In the genomic region with DNA sequence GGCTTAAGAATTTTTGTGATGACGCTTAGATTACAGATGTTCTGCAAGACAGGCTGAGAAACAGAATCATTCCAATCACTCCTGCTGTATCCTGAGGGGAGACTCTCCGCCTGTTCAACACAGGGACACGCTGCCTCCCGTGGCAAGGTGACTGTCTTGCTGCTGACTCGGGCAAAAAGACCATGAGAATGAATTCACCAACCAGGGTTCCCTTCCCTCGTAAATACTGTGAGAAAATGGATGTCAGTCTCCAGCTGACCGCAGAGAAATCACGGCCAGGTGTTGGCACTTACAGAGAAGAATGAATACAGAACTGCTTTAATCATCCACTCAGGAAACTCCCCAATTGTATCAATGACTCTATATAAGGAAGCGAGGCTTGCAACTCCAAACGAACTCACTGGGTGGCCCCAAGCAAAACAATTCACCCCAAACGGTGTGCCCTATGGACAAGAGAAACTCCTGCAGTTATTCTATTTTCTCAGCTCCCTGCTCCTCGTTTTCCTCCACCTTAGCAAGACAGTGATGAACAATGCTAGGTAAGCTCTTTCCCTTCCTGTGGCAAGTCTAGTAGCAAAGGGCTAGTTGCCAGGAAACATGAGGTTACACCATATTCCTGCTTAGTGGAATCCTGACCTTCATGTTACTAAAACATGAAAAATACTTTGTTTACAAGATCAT, we compare ENCODE assay signal across 8 cellular contexts. TPM values are rescaled to one million over a fixed set of nuclear protein-coding genes. Genes with fewer than 3 reads are reported as not detected.
A peak's percentile ranks its signal among the peaks of the same experiment; 100 is the strongest.
DNase-seq lines count a peak whose midpoint lies in the region; ATAC-seq and TF ChIP-seq lines count a peak whose summit lies in the region.

No MANE protein-coding gene starts in this region.

- H3K9me3 ChIP-seq in HCT116 (ENCODE audit: control insufficient read depth in 1 of 2, insufficient read depth in 1 of 2, low read depth in 1 of 2, low read length in 2 of 2), result no peaks in the 10 kb centered on the region
- no peaks in the 10 kb centered on the region for H3K9me3 ChIP-seq in endodermal cell (ENCODE audit: control insufficient read depth, low read length)
- no peaks in the 10 kb centered on the region for H3K9me3 ChIP-seq in neural progenitor cell (ENCODE audit: low read depth)

- no TSS peak for BruUV-seq in HCT116 (replicated peaks; lab: Mats Ljungman, UMichigan)

- peaks cover 59% of the 10 kb centered on the region for H3K4me1 Mint-ChIP-seq in endodermal cell
- peaks cover 52% of the 10 kb centered on the region for H3K4me1 Mint-ChIP-seq in neural progenitor cell

- H3K4me1 ChIP-seq in HCT116 (ENCODE audit: control insufficient read depth in 1 of 2, insufficient read depth in 2 of 2, low read length in 2 of 2), result peaks cover 0 to 13% of the 10 kb centered on the region in 2 experiments; a peak in 1 of 4 replicates
- H3K4me1 ChIP-seq in endodermal cell (ENCODE audit: control insufficient read depth, insufficient read depth, low read length), result peaks cover 3% of the 10 kb centered on the region
- peaks cover 53% of the 10 kb centered on the region for H3K4me1 ChIP-seq in neural progenitor cell

- intact Hi-C loops in HCT116 (cut with micrococcal nuclease), result loop anchor here (5.0 kb wide), 1 partner anchor 99 kb away; no protein-coding TSS in a partner anchor

- ATAC-seq in HCT116, result peak; percentile 74
- no peak for ATAC-seq in GM19467 (IDR thresholded peaks at IDR 0.05; ENCODE audit: unreplicated experiment)
- ATAC-seq in HG02571 (IDR thresholded peaks at IDR 0.05; ENCODE audit: unreplicated experiment), result no peak

- H3F3A ChIP-seq in neural progenitor cell (ENCODE audit: low read depth), result peaks cover 52% of the 10 kb centered on the region

- no peaks in the 10 kb centered on the region for H3K36me3 ChIP-seq in HCT116 (ENCODE audit: control insufficient read depth in 1 of 2, insufficient read depth in 2 of 2, low read length in 2 of 2)
- H3K36me3 ChIP-seq in endodermal cell (ENCODE audit: control insufficient read depth, insufficient read depth, low read length), result peaks cover 5% of the 10 kb centered on the region
- H3K36me3 ChIP-seq in neural progenitor cell, result no peaks in the 10 kb centered on the region

- H3K27ac Mint-ChIP-seq in endodermal cell (peak overlapping the region; percentile 86), neural progenitor cell (peak overlapping the region; percentile 10)

- TF ChIP-seq CTCF in HCT116 (IDR thresholded peaks at IDR 0.05 in 2 of 3, conservative IDR thresholded peaks at IDR 0.05 in 1 of 3; ENCODE audit: borderline replicate concordance in 1 of 3, insufficient read depth in 1 of 3, low read depth in 2 of 3, low read length in 2 of 3), result peak in 2 of 3 experiments; percentile 27 to 47; a peak in 3 of 6 replicates
- TF ChIP-seq CTCF in endodermal cell (conservative IDR thresholded peaks at IDR 0.05), result peak; percentile 35
- peak; percentile 12 for TF ChIP-seq CTCF in neural progenitor cell (IDR thresholded peaks at IDR 0.05)

- WGBS in endodermal cell (ENCODE audit: insufficient coverage in 1 of 2, insufficient read length in 1 of 2), 2 experiments, result 45 to 49% methylated on average over 9 to 12 of the region's 12 CpGs

- H3K27me3 Mint-ChIP-seq in endodermal cell (ENCODE audit: insufficient read depth), result no peaks in the 10 kb centered on the region
- H3K27me3 Mint-ChIP-seq in neural progenitor cell (ENCODE audit: insufficient read depth, low read depth), result peaks cover 7% of the 10 kb centered on the region

- H3K27me3 ChIP-seq in HCT116 (ENCODE audit: insufficient read depth, low read length), result no peaks in the 10 kb centered on the region
- no peaks in the 10 kb centered on the region for H3K27me3 ChIP-seq in endodermal cell (ENCODE audit: control insufficient read depth, insufficient read depth, low read length, poor library complexity, severe bottlenecking)
- H3K27me3 ChIP-seq in neural progenitor cell, result no peaks in the 10 kb centered on the region

- CTCF ChIA-PET in HCT116 (lab: Charles Lee), result no interaction called here

- H4K20me1 ChIP-seq in HCT116 (ENCODE audit: insufficient read depth), result no peaks in the 10 kb centered on the region; the same call in 1 of the 2 replicates
- H4K20me1 ChIP-seq in neural progenitor cell (ENCODE audit: low read depth), result peaks cover 57% of the 10 kb centered on the region

- H2AFZ ChIP-seq in HCT116 (ENCODE audit: low read depth, low read length, poor library complexity, severe bottlenecking) (no peak overlapping the region), neural progenitor cell (replicated peaks) (no peak overlapping the region)

- H3K4me2 ChIP-seq in HCT116 (ENCODE audit: low read length), result no peak overlapping the region
- H3K4me2 ChIP-seq in neural progenitor cell, result peak overlapping the region; percentile 54

- POLR2A ChIA-PET in HCT116 (lab: Charles Lee), result no interaction called here

- TF ChIP-seq POLR2A in HCT116 (IDR thresholded peaks at IDR 0.05; ENCODE audit: borderline replicate concordance, extremely low read depth, insufficient read depth, insufficient read length), result no peak

- H3K9me3 Mint-ChIP-seq in endodermal cell, result no peaks in the 10 kb centered on the region
- peaks cover 2% of the 10 kb centered on the region for H3K9me3 Mint-ChIP-seq in neural progenitor cell

- H3K79me2 ChIP-seq in HCT116 (ENCODE audit: insufficient read depth, low read length) (peaks cover 90% of the 10 kb centered on the region), neural progenitor cell (ENCODE audit: low read depth) (peaks cover 100% of the 10 kb centered on the region)

- TF ChIP-seq RAD21 in HCT116 (IDR thresholded peaks at IDR 0.05; ENCODE audit: low read depth), result peak; percentile 49

- peak; percentile 88 for DNase-seq in ELR (ENCODE audit: low read depth)
- no peak for DNase-seq in HCT116 (ENCODE audit: low read depth, low spot score)
- peak; percentile 68 to 88 for DNase-seq in NCI-H2081 (lab: John Stamatoyannopoulos, UW)
- DNase-seq in endodermal cell, result peak; percentile 76
- DNase-seq in neural progenitor cell (ENCODE audit: low spot score), result peak; percentile 53
- no peak for DNase-seq in LoVo (ENCODE audit: low spot score)

- no peak overlapping the region for H3K27ac ChIP-seq in HCT116 (ENCODE audit: low read depth, low read length)
- H3K27ac ChIP-seq in endodermal cell (ENCODE audit: low read depth, low read length), result no peak overlapping the region
- H3K27ac ChIP-seq in neural progenitor cell, result peak overlapping the region; percentile 18

- H3K9me2 ChIP-seq in HCT116 (ENCODE audit: insufficient read depth), result no peaks in the 10 kb centered on the region

- no peak overlapping the region for H3K4me3 Mint-ChIP-seq in endodermal cell
- peak overlapping the region; percentile 26 for H3K4me3 Mint-ChIP-seq in neural progenitor cell

- RAD21 ChIA-PET in HCT116 (lab: Charles Lee; ENCODE audit: low non-redundant PET in 1 of 2, low total read pairs in 2 of 2, uncharacterized antibody in 2 of 2, unreplicated experiment in 2 of 2), result no interaction called here

- H3K36me3 Mint-ChIP-seq in endodermal cell (ENCODE audit: low read depth) (peaks cover 6% of the 10 kb centered on the region), neural progenitor cell (peaks cover 12% of the 10 kb centered on the region)

- no peak overlapping the region for H3K4me3 ChIP-seq in HCT116 (replicated peaks in 1 of 2; ENCODE audit: low read depth in 1 of 2, low read length in 2 of 2)
- H3K4me3 ChIP-seq in endodermal cell (ENCODE audit: low read length), result peak overlapping the region; percentile 20
- H3K4me3 ChIP-seq in neural progenitor cell, result no peak overlapping the region

- no peak overlapping the region for H3K9ac ChIP-seq in HCT116 (ENCODE audit: low read length)
- H3K9ac ChIP-seq in endodermal cell (ENCODE audit: extremely low read depth, low read length, poor library complexity, severe bottlenecking), result no peak overlapping the region
- no peak overlapping the region for H3K9ac ChIP-seq in neural progenitor cell

TF ChIP-seq in HCT116, 20 proteins besides CTCF, POLR2A, EP300 and RAD21 (continues in another document):
- TF ChIP-seq EZH2phosphoT487 (IDR thresholded peaks at IDR 0.05; ENCODE audit: borderline replicate concordance), result no peak
- no peak for TF ChIP-seq JUND (IDR thresholded peaks at IDR 0.05)
- TF ChIP-seq SIN3A (IDR thresholded peaks at IDR 0.05; ENCODE audit: low read depth), result no peak
- no peak for TF ChIP-seq ZFX (IDR thresholded peaks at IDR 0.05)
- no peak for TF ChIP-seq POLR2AphosphoS5 (IDR thresholded peaks at IDR 0.05; ENCODE audit: low read depth, low read length)
- TF ChIP-seq EZH2 (IDR thresholded peaks at IDR 0.05), result no peak
- TF ChIP-seq FOSL1 (IDR thresholded peaks at IDR 0.05; ENCODE audit: low read depth), result no peak
- no peak for TF ChIP-seq SP1 (IDR thresholded peaks at IDR 0.05; ENCODE audit: low read depth)
- no peak for TF ChIP-seq SRF (IDR thresholded peaks at IDR 0.05; ENCODE audit: low read depth)
- TF ChIP-seq, protein P1, sequence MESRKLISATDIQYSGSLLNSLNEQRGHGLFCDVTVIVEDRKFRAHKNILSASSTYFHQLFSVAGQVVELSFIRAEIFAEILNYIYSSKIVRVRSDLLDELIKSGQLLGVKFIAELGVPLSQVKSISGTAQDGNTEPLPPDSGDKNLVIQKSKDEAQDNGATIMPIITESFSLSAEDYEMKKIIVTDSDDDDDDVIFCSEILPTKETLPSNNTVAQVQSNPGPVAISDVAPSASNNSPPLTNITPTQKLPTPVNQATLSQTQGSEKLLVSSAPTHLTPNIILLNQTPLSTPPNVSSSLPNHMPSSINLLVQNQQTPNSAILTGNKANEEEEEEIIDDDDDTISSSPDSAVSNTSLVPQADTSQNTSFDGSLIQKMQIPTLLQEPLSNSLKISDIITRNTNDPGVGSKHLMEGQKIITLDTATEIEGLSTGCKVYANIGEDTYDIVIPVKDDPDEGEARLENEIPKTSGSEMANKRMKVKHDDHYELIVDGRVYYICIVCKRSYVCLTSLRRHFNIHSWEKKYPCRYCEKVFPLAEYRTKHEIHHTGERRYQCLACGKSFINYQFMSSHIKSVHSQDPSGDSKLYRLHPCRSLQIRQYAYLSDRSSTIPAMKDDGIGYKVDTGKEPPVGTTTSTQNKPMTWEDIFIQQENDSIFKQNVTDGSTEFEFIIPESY (IDR thresholded peaks at IDR 0.05; ENCODE audit: extremely low read depth, insufficient replicate concordance, low read length), result no peak
- TF ChIP-seq, protein P2, sequence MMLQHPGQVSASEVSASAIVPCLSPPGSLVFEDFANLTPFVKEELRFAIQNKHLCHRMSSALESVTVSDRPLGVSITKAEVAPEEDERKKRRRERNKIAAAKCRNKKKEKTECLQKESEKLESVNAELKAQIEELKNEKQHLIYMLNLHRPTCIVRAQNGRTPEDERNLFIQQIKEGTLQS (IDR thresholded peaks at IDR 0.05), result no peak
- no peak for TF ChIP-seq ZNF274 (IDR thresholded peaks at IDR 0.05; ENCODE audit: low read depth, low read length)
- TF ChIP-seq CEBPB (IDR thresholded peaks at IDR 0.05; ENCODE audit: low read depth), result no peak
- TF ChIP-seq ELF1 (IDR thresholded peaks at IDR 0.05; ENCODE audit: borderline replicate concordance, low read depth), result no peak

RNA-seq across cellular contexts. Expression of a gene that starts 22.8 kb away (rescaled TPM):
- total RNA-seq in HCT116 (2021; ENCODE audit: unreplicated experiment) (32.6 TPM), endodermal cell (10 to 100 TPM; 55.0 to 64.7 TPM), neural progenitor cell (ENCODE audit: low replicate concordance) (32.2 and 34.7 TPM in 2 replicates)
- polyA plus RNA-seq in HCT116 (2012), result 20.6 and 29.2 TPM in 2 replicates
- polyA plus RNA-seq in endodermal cell (2013, experiment 1 of 2), result 45.7 TPM
- 44.9 TPM for polyA plus RNA-seq in endodermal cell (2013, experiment 2 of 2)

Comparison
In these comparisons a context has a peak if more than half of its experiments do, and no peak if none do; other contexts are left out.
1. DNase-seq: peak in ELR (single experiment), NCI-H2081 (2 of 2), endodermal cell (single experiment) and neural progenitor cell (single experiment); none in HCT116 (single experiment) and LoVo (single experiment).
2. Peak in every context shown above with its lines, with median percentiles within 50 percentile points of each other: CTCF ChIP-seq.